ENCODE assay signal across 16 cellular contexts in genomic region chr3:64728994-64729393, GRCh38. TPM values are rescaled to one million over a fixed set of nuclear protein-coding genes. Genes with fewer than 3 reads are reported as not detected.
A peak's percentile ranks its signal among the peaks of the same experiment; 100 is the strongest.
DNase-seq lines count a peak whose midpoint lies in the region; ATAC-seq, FAIRE-seq and TF ChIP-seq lines count a peak whose summit lies in the region.
"Had no signal": no experiment of that assay in that cellular context is flagged by ENCODE, and none has a peak within 500 bp of the region (broad histone marks: within the 10 kb centered on the region; RNA-seq: fewer than 3 reads in every experiment).

No MANE protein-coding gene starts in this region.

- DNase-seq in bronchial epithelial cell (ENCODE audit: low read depth) (no peak), heart left ventricle (peak in 4 of 5 donors; percentile 13 to 54 (median 30)), lung microvascular endothelial cell (ENCODE audit: low read depth in 2 of 2) (peak; percentile 24 to 45), thoracic aorta (ENCODE audit: low spot score) (no peak)
- no peak for DNase-seq in activated T-cell treated with anti-CD3 and anti-CD28 coated beads, Interleukin-2, amount 50 U/mL, for 4 hours
- no peak for DNase-seq in activated naive CD4-positive, alpha-beta T cell treated with anti-CD3 and anti-CD28 coated beads for 36 hours
- no peak for DNase-seq in activated CD4-positive, alpha-beta memory T cell treated with anti-CD3 and anti-CD28 coated beads for 36 hours
- DNase-seq: Calu3; CD8-positive, alpha-beta T cell; NCI-H1092 treated with DMSO at 0.1 percent for 48 hours; NCI-H2081 treated with DMSO at 0.1 percent for 48 hours; NCI-H446 treated with DMSO at 0.1 percent for 48 hours; NCI-H69 had no signal

- H3K4me1 ChIP-seq in heart left ventricle (peaks cover 0 to 41% (median 16%) of the 10 kb centered on the region in 12 donors), thoracic aorta (ENCODE audit: control insufficient read depth in 1 of 2, low read depth in 2 of 2) (peaks cover 16 to 63% of the 10 kb centered on the region in 2 donors)

- no peaks in the 10 kb centered on the region for H3K27me3 Mint-ChIP-seq in activated T-cell treated with anti-CD3 and anti-CD28 coated beads, Interleukin-2, amount 50 U/mL, for 4 hours (ENCODE audit: low read depth)
- no peaks in the 10 kb centered on the region for H3K27me3 Mint-ChIP-seq in activated naive CD4-positive, alpha-beta T cell treated with anti-CD3 and anti-CD28 coated beads for 36 hours (ENCODE audit: low read depth)
- no peaks in the 10 kb centered on the region for H3K27me3 Mint-ChIP-seq in activated CD4-positive, alpha-beta memory T cell treated with anti-CD3 and anti-CD28 coated beads for 36 hours

- CTCF ChIA-PET in activated naive CD4-positive, alpha-beta T cell treated with anti-CD3 and anti-CD28 coated beads for 36 hours (lab: Charles Lee): no interaction called here
- CTCF ChIA-PET in activated CD4-positive, alpha-beta memory T cell treated with anti-CD3 and anti-CD28 coated beads for 36 hours (lab: Charles Lee): no interaction called here

- H3K9me3 ChIP-seq in heart left ventricle (no peaks in the 10 kb centered on the region), thoracic aorta (no peaks in the 10 kb centered on the region)

- 52 to 59% (median 56%) methylated on average over 8 of the region's 8 CpGs for WGBS in heart left ventricle, 4 donors

- TF ChIP-seq POLR2A in heart left ventricle (IDR thresholded peaks at IDR 0.05): no peak

- no peak overlapping the region for H3K27ac Mint-ChIP-seq in activated naive CD4-positive, alpha-beta T cell treated with anti-CD3 and anti-CD28 coated beads for 36 hours
- H3K27ac Mint-ChIP-seq in activated CD4-positive, alpha-beta memory T cell treated with anti-CD3 and anti-CD28 coated beads for 36 hours: no peak overlapping the region
- H3K27ac Mint-ChIP-seq: CD8-positive, alpha-beta T cell had no signal

- no peaks in the 10 kb centered on the region for H3K36me3 ChIP-seq in bronchial epithelial cell (ENCODE audit: control insufficient read depth, insufficient read depth, low read length)
- H3K36me3 ChIP-seq in heart left ventricle: no peaks in the 10 kb centered on the region
- no peaks in the 10 kb centered on the region for H3K36me3 ChIP-seq in thoracic aorta
- H3K36me3 ChIP-seq: BLaER1 treated with 17β-estradiol and CSF1 and Interleukin-3, amounts not matched to agents 10 nM and 100 nM had no signal

- H3K4me3 ChIP-seq in bronchial epithelial cell (ENCODE audit: low read depth, low read length) (no peak overlapping the region), heart left ventricle (no peak overlapping the region), thoracic aorta (no peak overlapping the region)
- H3K4me3 ChIP-seq: BLaER1 treated with 17β-estradiol and CSF1 and Interleukin-3, amounts not matched to agents 10 nM and 100 nM; K562 had no signal

- POLR2A ChIA-PET in activated CD4-positive, alpha-beta memory T cell treated with anti-CD3 and anti-CD28 coated beads for 36 hours (lab: Charles Lee): no interaction called here

- H3K27ac ChIP-seq in heart left ventricle (peak overlapping the region in 11 of 12 donors; percentile 30 to 79 (median 51)), thoracic aorta (peak overlapping the region; percentile 50 to 51)
- H3K27ac ChIP-seq: BLaER1 treated with 17β-estradiol and CSF1 and Interleukin-3, amounts not matched to agents 10 nM and 100 nM had no signal

- ATAC-seq in heart left ventricle (peak; percentile 33 to 81 (median 51)), thoracic aorta (ENCODE audit: insufficient number of reproducible peaks, low FRiP score, low read depth) (no peak)
- ATAC-seq in activated T-cell treated with anti-CD3 and anti-CD28 coated beads, Interleukin-2, amount 50 U/mL, for 4 hours: no peak
- ATAC-seq: CD8-positive, alpha-beta T cell; K562; Panc1 had no signal

- H3K4me1 Mint-ChIP-seq in activated T-cell treated with anti-CD3 and anti-CD28 coated beads, Interleukin-2, amount 50 U/mL, for 4 hours (ENCODE audit: low read depth): no peaks in the 10 kb centered on the region
- H3K4me1 Mint-ChIP-seq in activated naive CD4-positive, alpha-beta T cell treated with anti-CD3 and anti-CD28 coated beads for 36 hours (ENCODE audit: low read depth): no peaks in the 10 kb centered on the region
- H3K4me1 Mint-ChIP-seq in activated CD4-positive, alpha-beta memory T cell treated with anti-CD3 and anti-CD28 coated beads for 36 hours (ENCODE audit: low read depth): no peaks in the 10 kb centered on the region

- peaks cover 6% of the 10 kb centered on the region for H3K9me3 Mint-ChIP-seq in activated T-cell treated with anti-CD3 and anti-CD28 coated beads, Interleukin-2, amount 50 U/mL, for 4 hours
- H3K9me3 Mint-ChIP-seq in activated naive CD4-positive, alpha-beta T cell treated with anti-CD3 and anti-CD28 coated beads for 36 hours: peaks cover 8% of the 10 kb centered on the region
- peaks cover 10% of the 10 kb centered on the region for H3K9me3 Mint-ChIP-seq in activated CD4-positive, alpha-beta memory T cell treated with anti-CD3 and anti-CD28 coated beads for 36 hours

- intact Hi-C loops in heart left ventricle (cut with DNase I): loop anchor here in 1 of 10 donors (2.0 kb wide), 1 partner anchor 42 kb away; the partner anchor contains the start of gene ADAMTS9
- intact Hi-C loops in activated naive CD4-positive, alpha-beta T cell treated with anti-CD3 and anti-CD28 coated beads for 36 hours (cut with micrococcal nuclease): no loop called here
- intact Hi-C loops in activated CD4-positive, alpha-beta memory T cell treated with anti-CD3 and anti-CD28 coated beads for 36 hours (cut with micrococcal nuclease): no loop called here

- no peak overlapping the region for H3K4me3 Mint-ChIP-seq in activated T-cell treated with anti-CD3 and anti-CD28 coated beads, Interleukin-2, amount 50 U/mL, for 4 hours
- no peak overlapping the region for H3K4me3 Mint-ChIP-seq in activated naive CD4-positive, alpha-beta T cell treated with anti-CD3 and anti-CD28 coated beads for 36 hours
- no peak overlapping the region for H3K4me3 Mint-ChIP-seq in activated CD4-positive, alpha-beta memory T cell treated with anti-CD3 and anti-CD28 coated beads for 36 hours
- H3K4me3 Mint-ChIP-seq: CD8-positive, alpha-beta T cell had no signal

- peak; percentile 32 for FAIRE-seq in bronchial epithelial cell (lab: Jason Lieb, UNC)
- FAIRE-seq: K562 had no signal

- no peaks in the 10 kb centered on the region for H3K36me3 Mint-ChIP-seq in activated T-cell treated with anti-CD3 and anti-CD28 coated beads, Interleukin-2, amount 50 U/mL, for 4 hours (ENCODE audit: insufficient read depth)
- no peaks in the 10 kb centered on the region for H3K36me3 Mint-ChIP-seq in activated naive CD4-positive, alpha-beta T cell treated with anti-CD3 and anti-CD28 coated beads for 36 hours (ENCODE audit: low read depth)
- no peaks in the 10 kb centered on the region for H3K36me3 Mint-ChIP-seq in activated CD4-positive, alpha-beta memory T cell treated with anti-CD3 and anti-CD28 coated beads for 36 hours
- H3K36me3 Mint-ChIP-seq: CD8-positive, alpha-beta T cell had no signal

- no peak for TF ChIP-seq CTCF in bronchial epithelial cell (IDR thresholded peaks at IDR 0.05; ENCODE audit: insufficient read depth, low read length, severe bottlenecking)
- TF ChIP-seq CTCF in heart left ventricle (IDR thresholded peaks at IDR 0.05): no peak
- no peak for TF ChIP-seq CTCF in thoracic aorta (IDR thresholded peaks at IDR 0.05)

- no peaks in the 10 kb centered on the region for H3K27me3 ChIP-seq in bronchial epithelial cell (ENCODE audit: control insufficient read depth, insufficient read depth, low read length)
- H3K27me3 ChIP-seq in heart left ventricle: no peaks in the 10 kb centered on the region
- no peaks in the 10 kb centered on the region for H3K27me3 ChIP-seq in thoracic aorta (replicated peaks; ENCODE audit: insufficient read depth)
- H3K27me3 ChIP-seq: BLaER1 treated with 17β-estradiol and CSF1 and Interleukin-3, amounts not matched to agents 10 nM and 100 nM had no signal

RNA-seq across cellular contexts. Expression of gene ADAMTS9, which starts 41.2 kb away (rescaled TPM):
- 0.26 and 0.77 TPM in 2 replicates for total RNA-seq in bronchial epithelial cell
- 10 to 100 TPM; 11.3 to 74.4 (median 18.8) TPM for total RNA-seq in heart left ventricle
- 10 to 100 TPM; 12.1 to 25.2 TPM for polyA plus RNA-seq in heart left ventricle
- 20.6 and 21.1 TPM in 2 replicates for total RNA-seq in lung microvascular endothelial cell
- total RNA-seq in thoracic aorta: 100 to 1,000 TPM; 104 to 420 TPM
- total RNA-seq in activated T-cell treated with anti-CD3 and anti-CD28 coated beads, Interleukin-2, amount 50 U/mL, for 4 hours: under 1 TPM in 2 of 3 donors, not detected in 1; 0.08 to 0.11 TPM
- not detected for total RNA-seq in activated naive CD4-positive, alpha-beta T cell treated with anti-CD3 and anti-CD28 coated beads for 36 hours
- total RNA-seq in activated CD4-positive, alpha-beta memory T cell treated with anti-CD3 and anti-CD28 coated beads for 36 hours: not detected
- total RNA-seq: CD8-positive, alpha-beta T cell had no signal

Comparison
In these comparisons a context has a peak if more than half of its experiments do, and no peak if none do; other contexts are left out.
1. DNase-seq: peak in heart left ventricle (4 of 5) and lung microvascular endothelial cell (2 of 2); none in bronchial epithelial cell (single experiment), thoracic aorta (single experiment), activated T-cell treated with anti-CD3 and anti-CD28 coated beads, Interleukin-2, amount 50 U/mL, for 4 hours (single experiment), activated naive CD4-positive, alpha-beta T cell treated with anti-CD3 and anti-CD28 coated beads for 36 hours (single experiment) and activated CD4-positive, alpha-beta memory T cell treated with anti-CD3 and anti-CD28 coated beads for 36 hours (single experiment).
2. ATAC-seq: peak in heart left ventricle (4 of 4); none in thoracic aorta (single experiment) and activated T-cell treated with anti-CD3 and anti-CD28 coated beads, Interleukin-2, amount 50 U/mL, for 4 hours (0 of 2).